Comparison of ENCODE assay signal across 9 cellular contexts in genomic region chr19:1093811-1094553, GRCh38. TPM values are rescaled to one million over a fixed set of nuclear protein-coding genes. Genes with fewer than 3 reads are reported as not detected.
DNase-seq lines count a peak whose midpoint lies in the region; ATAC-seq and TF ChIP-seq lines count a peak whose summit lies in the region.
"Had no signal": no experiment of that assay in that cellular context is flagged by ENCODE, and none has a peak within 500 bp of the region (broad histone marks: within the 10 kb centered on the region; RNA-seq: fewer than 3 reads in every experiment).

No MANE protein-coding gene starts in this region.

- H3K9me2 ChIP-seq in OCI-LY7 (ENCODE audit: insufficient read depth, low read length): no peaks in the 10 kb centered on the region

- no peak overlapping the region for H2BK120ac ChIP-seq in neuronal stem cell (ENCODE audit: low read depth, low read length)

- no peak overlapping the region for H2BK12ac ChIP-seq in neuronal stem cell (ENCODE audit: low read length)

- H3K9me3 Mint-ChIP-seq in CD4-positive, alpha-beta T cell: no peaks in the 10 kb centered on the region

- H4K91ac ChIP-seq in neuronal stem cell (ENCODE audit: low read depth, low read length, poor library complexity): no peak overlapping the region

- no peaks in the 10 kb centered on the region for H3K27me3 ChIP-seq in CD4-positive, alpha-beta T cell (ENCODE audit: control insufficient read depth, insufficient read depth, low read length)
- no peaks in the 10 kb centered on the region for H3K27me3 ChIP-seq in neuronal stem cell (ENCODE audit: control insufficient read depth in 3 of 3, insufficient read depth in 3 of 3, low read depth in 1 of 3, low read length in 3 of 3)

- no peak overlapping the region for H3K14ac ChIP-seq in neuronal stem cell (ENCODE audit: low read length)

- peak overlapping the region; percentile 65 for H3K23ac ChIP-seq in neuronal stem cell (ENCODE audit: low read depth, low read length, poor library complexity)

- H3K79me1 ChIP-seq in neuronal stem cell (ENCODE audit: low read depth, low read length): peaks cover 14% of the 10 kb centered on the region

- CTCF ChIA-PET in CD4-positive, alpha-beta T cell (lab: Charles Lee): interaction anchor here (1.5 to 1.7 kb wide), 2 partner anchors 9 to 19 kb away, joined by 4 to 5 read pairs; no protein-coding TSS in a partner anchor
- CTCF ChIA-PET in OCI-LY7 (lab: Charles Lee; ENCODE audit: unreplicated experiment): no interaction called here

- no TSS peak for BruUV-seq in OCI-LY7 (replicated peaks; lab: Mats Ljungman, UMichigan)

- H4K8ac ChIP-seq in neuronal stem cell (ENCODE audit: low read depth, low read length): no peak overlapping the region

- H3K4me2 ChIP-seq in OCI-LY7 (ENCODE audit: low read length) (peak overlapping the region; percentile 89), neuronal stem cell (ENCODE audit: insufficient read depth, low read length, poor library complexity, severe bottlenecking) (peak overlapping the region; percentile 95)

- peaks cover 41% of the 10 kb centered on the region for H3K36me3 Mint-ChIP-seq in CD4-positive, alpha-beta T cell (ENCODE audit: low read depth)

- H3K4ac ChIP-seq in neuronal stem cell (ENCODE audit: low read length): no peak overlapping the region

- no peak overlapping the region for H2AK5ac ChIP-seq in neuronal stem cell (ENCODE audit: low read depth, low read length)

- ATAC-seq in CD4-positive, alpha-beta T cell (ENCODE audit: poor library complexity): no peak
- ATAC-seq in HG03342 (IDR thresholded peaks at IDR 0.05; ENCODE audit: unreplicated experiment): no peak

- no peaks in the 10 kb centered on the region for H3K27me3 Mint-ChIP-seq in CD4-positive, alpha-beta T cell

- H3K4me1 Mint-ChIP-seq in CD4-positive, alpha-beta T cell (ENCODE audit: low read depth): peaks cover 36% of the 10 kb centered on the region

- H3K36me3 ChIP-seq in OCI-LY7 (ENCODE audit: insufficient read depth, low read length): peaks cover 41% of the 10 kb centered on the region
- peaks cover 22 to 39% of the 10 kb centered on the region in 2 donors for H3K36me3 ChIP-seq in neuronal stem cell (replicated peaks in 1 of 2; ENCODE audit: control insufficient read depth in 2 of 2, insufficient read depth in 2 of 2, low read length in 2 of 2)

- H3K18ac ChIP-seq in neuronal stem cell (ENCODE audit: low read length): no peak overlapping the region

- peak overlapping the region; percentile 60 for H3K9ac ChIP-seq in neuronal stem cell (ENCODE audit: low read depth, low read length, poor library complexity)

- H2AFZ ChIP-seq in OCI-LY7 (ENCODE audit: low read length): no peak overlapping the region
- H2AFZ ChIP-seq in neuronal stem cell (ENCODE audit: low read length): no peak overlapping the region

- peak overlapping the region; percentile 94 for H3K4me3 Mint-ChIP-seq in CD4-positive, alpha-beta T cell

- H3K4me1 ChIP-seq in OCI-LY7 (ENCODE audit: insufficient read depth, low read length, poor library complexity, severe bottlenecking) (peaks cover 31% of the 10 kb centered on the region), neuronal stem cell (ENCODE audit: control insufficient read depth in 2 of 2, insufficient read depth in 1 of 2, low read depth in 1 of 2, low read length in 2 of 2) (peaks cover 9 to 20% of the 10 kb centered on the region in 2 donors)

- H3K79me2 ChIP-seq in OCI-LY7 (ENCODE audit: insufficient read depth, low read depth, low read length): peaks cover 23% of the 10 kb centered on the region

- H3K27ac Mint-ChIP-seq in CD4-positive, alpha-beta T cell: peak overlapping the region; percentile 84

- no peak overlapping the region for H3K27ac ChIP-seq in CD4-positive, alpha-beta T cell (ENCODE audit: low read depth, low read length)
- H3K27ac ChIP-seq in OCI-LY7 (ENCODE audit: low read depth, low read length, poor library complexity, severe bottlenecking): no peak overlapping the region
- H3K27ac ChIP-seq in neuronal stem cell (replicated peaks; ENCODE audit: low read length): no peak overlapping the region

- no peak for TF ChIP-seq CTCF in CD4-positive, alpha-beta T cell (IDR thresholded peaks at IDR 0.05)
- TF ChIP-seq CTCF in OCI-LY7 (conservative IDR thresholded peaks at IDR 0.05; ENCODE audit: low read length): no peak
- no peak for TF ChIP-seq CTCF in epithelial cell of esophagus (IDR thresholded peaks at IDR 0.05; ENCODE audit: insufficient read depth, low read depth, low read length, missing control alignments)

- H3K9me3 ChIP-seq in CD4-positive, alpha-beta T cell (ENCODE audit: control insufficient read depth, low read length): no peaks in the 10 kb centered on the region
- H3K9me3 ChIP-seq in OCI-LY7 (ENCODE audit: low read length): no peaks in the 10 kb centered on the region
- H3K9me3 ChIP-seq in neuronal stem cell (replicated peaks in 1 of 2; ENCODE audit: control insufficient read depth in 2 of 2, insufficient read depth in 1 of 2, low read depth in 1 of 2, low read length in 2 of 2): no peaks in the 10 kb centered on the region

- no CpG with 5 or more reads among the region's 32 CpGs for WGBS in neuronal stem cell (ENCODE audit: extremely low coverage in 2 of 2, insufficient read length in 2 of 2, insufficient replicate concordance in 1 of 2), 2 donors

- H2BK15ac ChIP-seq in neuronal stem cell (ENCODE audit: low read length): no peak overlapping the region

- POLR2A ChIA-PET in CD4-positive, alpha-beta T cell (lab: Charles Lee): interaction anchor here (0.7 to 2.7 kb wide), 7 partner anchors 8 to 297 kb away, joined by 3 to 18 read pairs (median 4); partner anchors contain the start of genes ARHGAP45, GPX4 and PTBP1
- POLR2A ChIA-PET in OCI-LY7 (lab: Charles Lee): interaction anchor here (0.8 to 1.0 kb wide), 2 partner anchors 150 to 175 kb away, joined by 3 read pairs; partner anchors contain the start of gene CIRBP

- H2BK5ac ChIP-seq in neuronal stem cell (ENCODE audit: low read length): peak overlapping the region; percentile 69

- peak in 1 of 10 experiments; percentile 8 for DNase-seq in CD4-positive, alpha-beta T cell
- DNase-seq in OCI-LY7 (ENCODE audit: low spot score) (no peak), epithelial cell of esophagus (ENCODE audit: low read depth) (no peak), neuronal stem cell (ENCODE audit: low spot score) (no peak), NCI-H1694 (lab: John Stamatoyannopoulos, UW) (no peak), NCI-H2171 (lab: John Stamatoyannopoulos, UW) (no peak), posterior vena cava (ENCODE audit: low spot score) (no peak)
- DNase-seq: midbrain had no signal

- H3K4me3 ChIP-seq in OCI-LY7 (ENCODE audit: low read depth, low read length, poor library complexity, severe bottlenecking): peak overlapping the region; percentile 95
- peak overlapping the region; percentile 95 for H3K4me3 ChIP-seq in epithelial cell of esophagus (ENCODE audit: low read length)
- peak overlapping the region; percentile 83 to 97 for H3K4me3 ChIP-seq in neuronal stem cell (ENCODE audit: low read length in 2 of 2)

- intact Hi-C loops in CD4-positive, alpha-beta T cell (cut with DNase I, micrococcal nuclease): no loop called here
- intact Hi-C loops in OCI-LY7 (cut with micrococcal nuclease; ENCODE audit: unreplicated experiment) (no loop called here), posterior vena cava (cut with DNase I) (no loop called here)

- 0 out of 2 replicates have a peak, but pooled peaks cover 4% of the 10 kb centered on the region for H4K20me1 ChIP-seq in OCI-LY7 (ENCODE audit: insufficient read depth, low read length)

RNA-seq across cellular contexts. Expression of gene POLR2E, which starts 1.2 kb away (rescaled TPM):
- 10 to 100 TPM; 45.8 to 49.0 TPM for total RNA-seq in CD4-positive, alpha-beta T cell
- 153 and 165 TPM in 2 replicates for total RNA-seq in OCI-LY7 (2014; rRNA removed; shearing (Covaris generic))
- 160 and 193 TPM in 2 replicates for total RNA-seq in OCI-LY7 (2022)
- polyA plus RNA-seq in neuronal stem cell (2013, experiment 1 of 2): 201 TPM
- 197 TPM for polyA plus RNA-seq in neuronal stem cell (2013, experiment 2 of 2)
- 100 to 1,000 TPM in 1 of 2 donors, 10 to 100 TPM in 1; 89.9 to 105 TPM for total RNA-seq in posterior vena cava

RNA-seq across cellular contexts. Expression of gene GPX4, which starts 9.8 kb away (rescaled TPM):
- 100 to 1,000 TPM; 174 to 175 TPM for total RNA-seq in CD4-positive, alpha-beta T cell
- total RNA-seq in OCI-LY7 (2014; rRNA removed; shearing (Covaris generic)): 184 and 203 TPM in 2 replicates
- total RNA-seq in OCI-LY7 (2022) (148 and 156 TPM in 2 replicates), posterior vena cava (100 to 1,000 TPM; 176 to 193 TPM)
- 755 TPM for polyA plus RNA-seq in neuronal stem cell (2013, experiment 1 of 2)
- polyA plus RNA-seq in neuronal stem cell (2013, experiment 2 of 2): 706 TPM

RNA-seq across cellular contexts. Expression of gene ARHGAP45, which starts 27.0 kb away (rescaled TPM):
- 100 to 1,000 TPM; 861 to 878 TPM for total RNA-seq in CD4-positive, alpha-beta T cell
- 132 and 135 TPM in 2 replicates for total RNA-seq in OCI-LY7 (2014; rRNA removed; shearing (Covaris generic))
- total RNA-seq in OCI-LY7 (2022) (138 and 143 TPM in 2 replicates), posterior vena cava (10 to 100 TPM in 1 of 2 donors, 1 to 10 TPM in 1; 10.0 to 26.8 TPM)
- 6.9 TPM for polyA plus RNA-seq in neuronal stem cell (2013, experiment 1 of 2)
- polyA plus RNA-seq in neuronal stem cell (2013, experiment 2 of 2): 7.4 TPM

RNA-seq across cellular contexts. Expression of gene ABCA7, which starts 54.1 kb away (rescaled TPM):
- 100 to 1,000 TPM; 114 to 118 TPM for total RNA-seq in CD4-positive, alpha-beta T cell
- total RNA-seq in OCI-LY7 (2014; rRNA removed; shearing (Covaris generic)): 22.5 and 43.3 TPM in 2 replicates
- total RNA-seq in OCI-LY7 (2022) (66.6 and 74.4 TPM in 2 replicates), posterior vena cava (1 to 10 TPM; 4.0 to 4.4 TPM)
- 9.4 TPM for polyA plus RNA-seq in neuronal stem cell (2013, experiment 1 of 2)
- polyA plus RNA-seq in neuronal stem cell (2013, experiment 2 of 2): 8.0 TPM

Comparison
In these comparisons a context has a peak if more than half of its experiments do, and no peak if none do; other contexts are left out.
1. RNA of gene ARHGAP45, which starts 27.0 kb away (total RNA-seq): 861 to 878 TPM in CD4-positive, alpha-beta T cell; 132 to 143 TPM in OCI-LY7 and 10.0 to 26.8 TPM in posterior vena cava; every median in the first group is over 4 times any median in the second.
2. Peak in every context shown above with its lines, with median percentiles within 50 percentile points of each other: H3K4me3 ChIP-seq.